ENCODE assay signal across 1 cellular context in genomic region chr5:2742921-2743679, GRCh38.
TF ChIP-seq lines count a peak whose summit lies in the region.

No MANE protein-coding gene starts in this region.

TF ChIP-seq in H1, 55 proteins besides CTCF, POLR2A, EP300 and RAD21:
- peak; percentile 38 for TF ChIP-seq EZH2 (IDR thresholded peaks at IDR 0.05; ENCODE audit: low read depth, low read length, severe bottlenecking)
- no peak for TF ChIP-seq SRF (IDR thresholded peaks at IDR 0.05; ENCODE audit: low read depth, low read length)
- TF ChIP-seq SP4 (IDR thresholded peaks at IDR 0.05; ENCODE audit: low read length), result no peak
- 0 out of 2 replicates have a peak, but pooled peaks have one; percentile 34 for TF ChIP-seq RBBP5 (IDR thresholded peaks at IDR 0.05; ENCODE audit: borderline replicate concordance, low read depth, low read length)
- TF ChIP-seq CREB1 (IDR thresholded peaks at IDR 0.05), result no peak
- no peak for TF ChIP-seq TBP (IDR thresholded peaks at IDR 0.05; ENCODE audit: low read depth, low read length)
- no peak for TF ChIP-seq TAF7 (optimal IDR thresholded peaks at IDR 0.05; ENCODE audit: borderline replicate concordance, low read depth, low read length)
- no peak for TF ChIP-seq SP2 (IDR thresholded peaks at IDR 0.05; ENCODE audit: low read length)
- TF ChIP-seq, protein P1, sequence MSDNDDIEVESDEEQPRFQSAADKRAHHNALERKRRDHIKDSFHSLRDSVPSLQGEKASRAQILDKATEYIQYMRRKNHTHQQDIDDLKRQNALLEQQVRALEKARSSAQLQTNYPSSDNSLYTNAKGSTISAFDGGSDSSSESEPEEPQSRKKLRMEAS (IDR thresholded peaks at IDR 0.05), result peak; percentile 34; the same call in 1 of the 2 replicates
- TF ChIP-seq SP1 (IDR thresholded peaks at IDR 0.05; ENCODE audit: low read depth, low read length), result no peak
- TF ChIP-seq CEBPB (IDR thresholded peaks at IDR 0.05; ENCODE audit: low read depth, low read length), result no peak
- TF ChIP-seq GABPA (IDR thresholded peaks at IDR 0.05; ENCODE audit: borderline replicate concordance, insufficient read depth, low read length), result 0 out of 2 replicates have a peak, but pooled peaks have one; percentile 44
- peak; percentile 54 for TF ChIP-seq SUZ12 (IDR thresholded peaks at IDR 0.05; ENCODE audit: low read length)
- TF ChIP-seq TAF1 (IDR thresholded peaks at IDR 0.05; ENCODE audit: low read depth, low read length), result no peak
